Comparison of ENCODE assay signal across 35 cellular contexts in genomic region chr15:27714675-27715074, GRCh38.
"Had no signal": no experiment of that assay in that cellular context is flagged by ENCODE, and none has a peak within 500 bp of the region (broad histone marks: within the 10 kb centered on the region; RNA-seq: fewer than 3 reads in every experiment).

No MANE protein-coding gene starts in this region.

- H3K27ac ChIP-seq: adrenal gland, cardiac muscle cell, colonic mucosa, dorsolateral prefrontal cortex, gastroesophageal sphincter, parathyroid adenoma, right atrium auricular region, thyroid gland, upper lobe of left lung, vagina had no signal

- H3K9ac ChIP-seq: parathyroid adenoma had no signal

- H2AFZ ChIP-seq: parathyroid adenoma had no signal

- H3K4me1 ChIP-seq: adrenal gland, colonic mucosa, gastroesophageal sphincter, parathyroid adenoma, right atrium auricular region, thyroid gland, upper lobe of left lung, vagina had no signal

- H3K27me3 ChIP-seq: adrenal gland, cardiac muscle cell, colonic mucosa, dorsolateral prefrontal cortex, gastroesophageal sphincter, right atrium auricular region, thyroid gland, upper lobe of left lung, vagina had no signal

- ATAC-seq: activated CD4-positive, CD25-positive, alpha-beta regulatory T cell treated with anti-CD3 and anti-CD28 coated beads, Interleukin-2, amount 50 U/mL, for 24 hours; gastroesophageal sphincter; left colon; naive thymus-derived CD8-positive, alpha-beta T cell; stimulated activated memory B cell treated with anti-CD40 and anti-IgM and Interleukin-4, amounts not matched to agents 10 μg/mL and 1 μg/mL and 100 μg/mL, for 72 hours; stimulated activated naive CD8-positive, alpha-beta T cell treated with anti-CD3 and anti-CD28 coated beads, Interleukin-15, amount 100 ng/mL, for 72 hours had no signal

- H3K79me2 ChIP-seq: parathyroid adenoma had no signal

- H3K36me3 ChIP-seq: adrenal gland, cardiac muscle cell, colonic mucosa, gastroesophageal sphincter, right atrium auricular region, thyroid gland, upper lobe of left lung, vagina had no signal

- DNase-seq: activated CD4-positive, alpha-beta T cell treated with anti-CD3 and anti-CD28 coated beads for 48 hours; activated CD4-positive, alpha-beta T cell treated with anti-CD3 and anti-CD28 coated beads, Interleukin-2, amount 50 U/mL, for 48 hours; activated CD8-positive, alpha-beta memory T cell treated with anti-CD3 and anti-CD28 coated beads for 24 hours; activated effector memory CD4-positive, alpha-beta T cell treated with Interleukin-2 at 50 U/mL for 16 hours; activated naive CD4-positive, alpha-beta T cell treated with Interleukin-2 at 50 U/mL for 16 hours; activated naive CD8-positive, alpha-beta T cell treated with anti-CD3 and anti-CD28 coated beads for 36 hours; adrenal gland; aorta; cerebellar nuclear complex; colonic mucosa; dorsolateral prefrontal cortex; effector memory CD4-positive, alpha-beta T cell; erythroblast; head of caudate nucleus; hippocampal formation; immature natural killer cell; kidney; left colon; naive thymus-derived CD8-positive, alpha-beta T cell; occipital lobe; stimulated activated CD4-positive, alpha-beta T cell treated with anti-CD3 and anti-CD28 coated beads, Interleukin-1b, Interleukin-23, amount 100 ng/mL, for 48 hours; stimulated activated CD4-positive, alpha-beta T cell treated with anti-CD3 and anti-CD28 coated beads, Interleukin-4, amount 100 ng/mL, for 4 hours; stimulated activated CD8-positive, alpha-beta memory T cell treated with anti-CD3 and anti-CD28 coated beads, Interleukin-4, amount 100 ng/mL, for 48 hours; stimulated activated naive CD8-positive, alpha-beta T cell treated with anti-CD3 and anti-CD28 coated beads, Interleukin-15, amount 100 ng/mL, for 72 hours; substantia nigra; thyroid gland; upper lobe of left lung had no signal

- FAIRE-seq: kidney had no signal

- H3K4me2 ChIP-seq: smooth muscle cell had no signal

- H3K9me3 ChIP-seq: adrenal gland, colonic mucosa, thyroid gland, vagina had no signal

- H3K4me3 ChIP-seq: adrenal gland, cardiac muscle cell, colonic mucosa, dorsolateral prefrontal cortex, gastroesophageal sphincter, right atrium auricular region, smooth muscle cell, thyroid gland, upper lobe of left lung, vagina had no signal
